In the genomic region with DNA sequence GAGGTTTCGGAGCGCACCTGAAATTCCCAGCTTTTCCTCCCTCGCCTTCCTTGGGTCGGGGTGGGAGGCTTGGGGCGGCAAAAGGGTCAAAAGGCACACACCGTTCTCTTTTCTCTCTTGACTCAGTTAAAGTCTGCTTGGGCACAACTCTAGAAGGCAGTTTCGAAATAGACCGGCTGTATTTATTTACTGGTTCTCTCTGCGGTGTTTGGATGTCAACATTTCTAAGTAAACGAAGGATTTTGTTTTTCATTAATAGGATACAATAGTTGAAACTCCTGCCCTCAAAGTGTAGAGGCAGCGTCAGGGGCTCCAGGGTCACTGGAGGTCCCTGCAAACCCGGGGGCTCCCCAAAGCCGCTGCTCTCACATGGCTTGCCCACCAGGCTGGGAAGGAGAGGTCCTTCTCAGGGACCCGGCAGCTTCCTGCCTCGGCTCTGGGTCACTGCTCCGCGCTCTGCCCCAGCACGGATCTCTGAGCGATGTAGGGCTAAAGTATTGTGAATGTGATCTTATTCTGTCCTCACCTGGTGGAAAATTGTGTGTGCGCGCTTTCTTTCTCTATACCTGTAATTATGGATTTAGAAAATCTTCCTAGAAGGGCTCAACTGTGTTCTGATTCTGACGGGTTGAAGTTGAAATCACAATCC, we compare ENCODE assay signal across 8 cellular contexts. TPM values are rescaled to one million over a fixed set of nuclear protein-coding genes. Genes with fewer than 3 reads are reported as not detected.
A peak's percentile ranks its signal among the peaks of the same experiment; 100 is the strongest.
DNase-seq lines count a peak whose midpoint lies in the region; ATAC-seq and TF ChIP-seq lines count a peak whose summit lies in the region.

No MANE protein-coding gene starts in this region.

- ATAC-seq in Right ventricle myocardium superior (ENCODE audit: poor library complexity), result peak; percentile 15
- ATAC-seq in Right ventricle myocardium inferior, result no peak
- peak; percentile 41 for ATAC-seq in body of pancreas
- ATAC-seq in lower lobe of right lung, result peak; percentile 29 to 41
- ATAC-seq in HG03571 (IDR thresholded peaks at IDR 0.05; ENCODE audit: unreplicated experiment), result no peak

- H3K27me3 Mint-ChIP-seq in type B pancreatic cell, result peaks cover 29% of the 10 kb centered on the region

- H3K27ac Mint-ChIP-seq in type B pancreatic cell, result no peak overlapping the region

- WGBS in body of pancreas, 2 donors, result 4 to 7% methylated on average over 20 to 22 of the region's 22 CpGs

- H3K36me3 Mint-ChIP-seq in type B pancreatic cell, result no peaks in the 10 kb centered on the region

- DNase-seq in Right ventricle myocardium superior (no peak), Right ventricle myocardium inferior (ENCODE audit: missing footprints) (no peak), body of pancreas (peak; percentile 13 to 36 (median 23)), lower lobe of right lung (no peak), type B pancreatic cell (ENCODE audit: extremely low spot score, unreplicated experiment) (no peak), NK-92 (lab: John Stamatoyannopoulos, UW; ENCODE audit: unreplicated experiment) (no peak)
- DNase-seq in effector CD4-positive, alpha-beta T cell, result no peak

- intact Hi-C loops in Right ventricle myocardium superior (cut with DNase I), result loop anchor here (10.0 kb wide), 1 partner anchor 109 kb away; no protein-coding TSS in a partner anchor
- intact Hi-C loops in Right ventricle myocardium inferior (cut with DNase I), result no loop called here
- intact Hi-C loops in body of pancreas (cut with DNase I), result loop anchor here (5.0 kb wide), 1 partner anchor 112 kb away; no protein-coding TSS in a partner anchor
- intact Hi-C loops in lower lobe of right lung (cut with DNase I), result no loop called here

- H3K9me3 Mint-ChIP-seq in type B pancreatic cell, result no peaks in the 10 kb centered on the region

- H3K27me3 ChIP-seq in body of pancreas (no peaks in the 10 kb centered on the region), lower lobe of right lung (ENCODE audit: low read depth) (peaks cover 12% of the 10 kb centered on the region)

- H3K27ac ChIP-seq in body of pancreas, result peak overlapping the region in 3 of 4 donors; percentile 41 to 65 (median 44)
- H3K27ac ChIP-seq in lower lobe of right lung, result peak overlapping the region; percentile 51

- H3K36me3 ChIP-seq in body of pancreas (replicated peaks in 1 of 2; ENCODE audit: insufficient read depth in 1 of 2, low read depth in 2 of 2) (no peaks in the 10 kb centered on the region), lower lobe of right lung (no peaks in the 10 kb centered on the region)

- H3K4me3 ChIP-seq in body of pancreas, result peak overlapping the region; percentile 70 to 78
- peak overlapping the region; percentile 69 for H3K4me3 ChIP-seq in lower lobe of right lung

- H3K9me3 ChIP-seq in body of pancreas (no peaks in the 10 kb centered on the region), lower lobe of right lung (no peaks in the 10 kb centered on the region)

- H3K4me1 ChIP-seq in body of pancreas, result peaks cover 20% of the 10 kb centered on the region
- H3K4me1 ChIP-seq in lower lobe of right lung, result no peaks in the 10 kb centered on the region

- TF ChIP-seq CTCF in body of pancreas (IDR thresholded peaks at IDR 0.05) (peak in 1 of 7 experiments; percentile 7), lower lobe of right lung (IDR thresholded peaks at IDR 0.05) (no peak), type B pancreatic cell (conservative IDR thresholded peaks at IDR 0.05) (no peak)

- H3K4me3 Mint-ChIP-seq in type B pancreatic cell, result peak overlapping the region; percentile 85

- no peak for TF ChIP-seq POLR2A in body of pancreas (IDR thresholded peaks at IDR 0.05)

- peaks cover 14% of the 10 kb centered on the region for H3K4me1 Mint-ChIP-seq in type B pancreatic cell (ENCODE audit: unreplicated experiment)

RNA-seq across cellular contexts. Expression of gene BMERB1, which starts 1.0 kb away (rescaled TPM):
- total RNA-seq in Right ventricle myocardium superior (71.8 TPM), Right ventricle myocardium inferior (61.4 TPM), body of pancreas (10 to 100 TPM in 1 of 2 donors, 1 to 10 TPM in 1; 8.9 to 22.3 TPM), lower lobe of right lung (16.1 TPM), type B pancreatic cell (ENCODE audit: low replicate concordance) (5.2 and 26.4 TPM in 2 replicates)

RNA-seq across cellular contexts. Expression of gene MPV17L, which starts 39.8 kb away (rescaled TPM):
- 6.1 TPM for total RNA-seq in Right ventricle myocardium superior
- total RNA-seq in Right ventricle myocardium inferior, result 5.2 TPM
- 10 to 100 TPM; 14.5 to 35.3 TPM for total RNA-seq in body of pancreas
- total RNA-seq in lower lobe of right lung, result 1.4 TPM
- total RNA-seq in type B pancreatic cell (ENCODE audit: low replicate concordance), result 7.6 and 11.5 TPM in 2 replicates

RNA-seq across cellular contexts. Expression of gene NPIPA5, which starts 57.2 kb away (rescaled TPM):
- total RNA-seq in Right ventricle myocardium superior (5.2 TPM), Right ventricle myocardium inferior (4.2 TPM), body of pancreas (10 to 100 TPM in 1 of 2 donors, 1 to 10 TPM in 1; 6.5 to 13.2 TPM), lower lobe of right lung (12.3 TPM), type B pancreatic cell (ENCODE audit: low replicate concordance) (2.8 and 5.0 TPM in 2 replicates)

Comparison
In these comparisons a context has a peak if more than half of its experiments do, and no peak if none do; other contexts are left out.
1. ATAC-seq: peak in Right ventricle myocardium superior (single experiment), body of pancreas (single experiment) and lower lobe of right lung (2 of 2); none in Right ventricle myocardium inferior (single experiment) and HG03571 (single experiment).
2. intact Hi-C loops: an anchor here in Right ventricle myocardium superior (10.0 kb wide) and body of pancreas (5.0 kb wide); none called in Right ventricle myocardium inferior and lower lobe of right lung.
3. DNase-seq: peak in body of pancreas (4 of 4); none in Right ventricle myocardium superior (single experiment), Right ventricle myocardium inferior (single experiment), lower lobe of right lung (single experiment), type B pancreatic cell (single experiment), NK-92 (single experiment) and effector CD4-positive, alpha-beta T cell (single experiment).